ENCODE assay signal across 16 cellular contexts in the genomic region with DNA sequence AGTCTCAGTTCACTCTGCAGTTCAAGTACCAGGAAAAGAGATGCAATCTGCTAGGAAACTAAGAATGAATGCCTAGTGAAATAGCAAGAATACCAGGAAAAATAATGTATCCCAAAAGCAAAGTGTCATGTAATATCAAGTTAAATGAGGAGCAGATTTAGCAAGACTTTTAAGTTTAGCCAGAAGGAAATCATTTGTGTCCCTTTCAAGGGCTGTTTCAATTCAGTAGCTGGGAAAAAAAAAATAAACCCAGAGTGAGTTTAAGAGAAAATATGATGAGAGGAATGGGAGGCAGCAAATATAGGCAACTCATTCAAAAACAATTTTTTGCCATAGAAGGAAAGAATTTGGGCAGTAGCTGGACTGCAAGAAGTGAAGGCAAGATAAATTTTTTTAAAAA.
"Had no signal": no experiment of that assay in that cellular context is flagged by ENCODE, and none has a peak within 500 bp of the region (broad histone marks: within the 10 kb centered on the region; RNA-seq: fewer than 3 reads in every experiment).

No MANE protein-coding gene starts in this region.

- H3K27ac ChIP-seq: coronary artery, heart right ventricle, upper lobe of right lung had no signal

- H3K4me3 ChIP-seq: coronary artery, heart right ventricle, upper lobe of right lung had no signal

- ATAC-seq: activated CD4-positive, alpha-beta T cell treated with anti-CD3 and anti-CD28 coated beads for 36 hours; activated CD8-positive, alpha-beta memory T cell treated with anti-CD3 and anti-CD28 coated beads, Interleukin-2, amount 10 ng/mL, durations not matched to agents 7 days and 5 days; heart right ventricle; left ventricle myocardium superior; upper lobe of right lung; WTC11 had no signal

- H3K4me1 ChIP-seq: upper lobe of right lung had no signal

- H3K27me3 ChIP-seq: heart right ventricle, upper lobe of right lung had no signal

- H3K36me3 ChIP-seq: heart right ventricle, upper lobe of right lung had no signal

- DNase-seq: activated CD4-positive, alpha-beta memory T cell treated with anti-CD3 and anti-CD28 coated beads, Interleukin-2, amount 10 ng/mL, durations not matched to agents 7 days and 5 days; activated CD4-positive, alpha-beta T cell treated with anti-CD3 and anti-CD28 coated beads for 36 hours; activated CD8-positive, alpha-beta memory T cell treated with anti-CD3 and anti-CD28 coated beads, Interleukin-2, amount 10 ng/mL, durations not matched to agents 7 days and 5 days; activated naive CD4-positive, alpha-beta T cell; activated naive CD8-positive, alpha-beta T cell treated with anti-CD3 and anti-CD28 coated beads for 36 hours; effector CD4-positive, alpha-beta T cell; heart right ventricle; left ventricle myocardium superior; occipital lobe; stimulated activated CD4-positive, alpha-beta T cell treated with anti-CD3 and anti-CD28 coated beads, Interleukin-12 subunit alpha, Interleukin-12 subunit beta, amount 100 ng/mL, for 4 hours; stimulated activated CD4-positive, alpha-beta T cell treated with anti-CD3 and anti-CD28 coated beads, Interleukin-1b, Interleukin-23, amount 100 ng/mL, for 48 hours; stimulated activated CD8-positive, alpha-beta memory T cell treated with anti-CD3 and anti-CD28 coated beads, Interleukin-4, amount 100 ng/mL, for 48 hours; stimulated activated naive CD4-positive, alpha-beta T cell; upper lobe of right lung had no signal

- H3K9me3 ChIP-seq: heart right ventricle, upper lobe of right lung had no signal
